In the genomic region with DNA sequence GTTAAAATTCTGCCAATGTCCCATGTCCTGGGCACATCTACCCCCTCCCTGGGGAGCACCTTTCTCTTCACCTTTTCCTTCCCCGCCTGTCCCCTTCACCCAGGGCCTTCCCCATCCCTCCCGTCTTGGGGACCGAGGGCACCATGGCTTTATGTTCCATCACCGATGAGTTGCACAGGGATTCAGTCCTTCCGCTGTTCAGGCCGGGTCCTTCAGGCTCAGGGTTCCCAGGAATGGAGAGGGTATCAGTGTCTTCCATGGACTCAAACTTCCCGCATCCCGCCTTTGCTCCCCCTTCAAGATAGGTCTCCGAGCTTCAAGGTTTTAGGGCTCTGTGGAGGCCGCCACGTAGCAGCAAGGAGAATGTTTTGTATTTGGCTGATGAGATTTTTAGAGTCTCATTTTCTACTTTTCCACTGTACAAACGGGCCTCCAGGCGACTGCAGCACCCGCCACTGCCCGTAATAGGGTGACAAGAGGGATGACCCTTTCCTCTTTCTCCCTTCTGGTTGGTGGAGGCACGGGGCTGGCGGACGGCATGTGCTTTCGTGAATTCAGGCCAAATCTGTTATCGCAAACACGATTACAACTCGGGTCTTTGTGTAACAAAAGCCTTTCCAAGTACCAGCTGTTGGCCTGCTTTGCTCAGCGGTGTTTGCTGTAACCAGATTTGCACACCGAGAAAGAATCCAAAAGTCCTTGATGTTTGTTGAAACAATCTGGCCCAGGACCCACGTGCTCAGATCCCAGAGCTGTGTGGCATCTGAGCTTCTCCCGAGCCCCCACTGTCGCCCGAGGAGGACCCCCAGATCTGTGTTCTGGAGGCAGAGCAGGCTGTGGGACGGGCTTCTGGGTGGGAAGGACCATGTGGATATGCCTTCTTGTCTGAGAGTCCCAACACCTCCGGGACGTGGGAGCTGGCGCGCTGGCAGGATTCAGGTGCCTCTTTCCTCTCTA, we compare ENCODE assay signal across 7 cellular contexts.
DNase-seq lines count a peak whose midpoint lies in the region; ATAC-seq, FAIRE-seq and TF ChIP-seq lines count a peak whose summit lies in the region.

No MANE protein-coding gene starts in this region.

- intact Hi-C loops in left ventricle myocardium superior (cut with micrococcal nuclease): no loop called here

- no peaks in the 10 kb centered on the region for H3K9me3 Mint-ChIP-seq in activated CD8-positive, alpha-beta T cell treated with anti-CD3 and anti-CD28 coated beads, Interleukin-2, amount 10 ng/mL, durations not matched to agents 7 days and 5 days (ENCODE audit: insufficient read depth)
- no peaks in the 10 kb centered on the region for H3K9me3 Mint-ChIP-seq in stimulated activated effector memory CD8-positive, alpha-beta T cell treated with anti-CD3 and anti-CD28 coated beads, Interleukin-12 subunit alpha, Interleukin-12 subunit beta, amount 100 ng/mL, for 72 hours

- peaks cover 44% of the 10 kb centered on the region for H3K36me3 Mint-ChIP-seq in activated CD8-positive, alpha-beta T cell treated with anti-CD3 and anti-CD28 coated beads, Interleukin-2, amount 10 ng/mL, durations not matched to agents 7 days and 5 days (ENCODE audit: low read depth)
- peaks cover 33% of the 10 kb centered on the region for H3K36me3 Mint-ChIP-seq in stimulated activated effector memory CD8-positive, alpha-beta T cell treated with anti-CD3 and anti-CD28 coated beads, Interleukin-12 subunit alpha, Interleukin-12 subunit beta, amount 100 ng/mL, for 72 hours

- TF ChIP-seq CTCF in D721Med (IDR thresholded peaks at IDR 0.05; ENCODE audit: insufficient read depth, missing control alignments): no peak

- peak overlapping the region; percentile 93 for H3K27ac Mint-ChIP-seq in activated CD8-positive, alpha-beta T cell treated with anti-CD3 and anti-CD28 coated beads, Interleukin-2, amount 10 ng/mL, durations not matched to agents 7 days and 5 days
- H3K27ac Mint-ChIP-seq in stimulated activated effector memory CD8-positive, alpha-beta T cell treated with anti-CD3 and anti-CD28 coated beads, Interleukin-12 subunit alpha, Interleukin-12 subunit beta, amount 100 ng/mL, for 72 hours: peak overlapping the region; percentile 85

- ATAC-seq in activated CD8-positive, alpha-beta T cell treated with anti-CD3 and anti-CD28 coated beads, Interleukin-2, amount 10 ng/mL, durations not matched to agents 7 days and 5 days: no peak
- ATAC-seq in left ventricle myocardium superior (peak; percentile 10), GM19397 (IDR thresholded peaks at IDR 0.05; ENCODE audit: unreplicated experiment) (no peak)
- ATAC-seq in stimulated activated effector memory CD8-positive, alpha-beta T cell treated with anti-CD3 and anti-CD28 coated beads, Interleukin-12 subunit alpha, Interleukin-12 subunit beta, amount 100 ng/mL, for 72 hours: no peak

- peak; percentile 75 for DNase-seq in NCI-H1092 (lab: John Stamatoyannopoulos, UW)
- DNase-seq in activated CD8-positive, alpha-beta T cell treated with anti-CD3 and anti-CD28 coated beads, Interleukin-2, amount 10 ng/mL, durations not matched to agents 7 days and 5 days: no peak
- DNase-seq in left ventricle myocardium superior: peak; percentile 69
- DNase-seq in stimulated activated effector memory CD8-positive, alpha-beta T cell treated with anti-CD3 and anti-CD28 coated beads, Interleukin-12 subunit alpha, Interleukin-12 subunit beta, amount 100 ng/mL, for 72 hours (ENCODE audit: low spot score in 2 of 2): no peak
- DNase-seq in D721Med (ENCODE audit: insufficient read length, low spot score): no peak
- no peak for DNase-seq in cerebellar nuclear complex (lab: John Stamatoyannopoulos, UW)

- peak overlapping the region; percentile 95 for H3K4me3 Mint-ChIP-seq in activated CD8-positive, alpha-beta T cell treated with anti-CD3 and anti-CD28 coated beads, Interleukin-2, amount 10 ng/mL, durations not matched to agents 7 days and 5 days
- peak overlapping the region; percentile 88 for H3K4me3 Mint-ChIP-seq in stimulated activated effector memory CD8-positive, alpha-beta T cell treated with anti-CD3 and anti-CD28 coated beads, Interleukin-12 subunit alpha, Interleukin-12 subunit beta, amount 100 ng/mL, for 72 hours

- CTCF ChIA-PET in activated CD8-positive, alpha-beta T cell treated with anti-CD3 and anti-CD28 coated beads, Interleukin-2, amount 10 ng/mL, durations not matched to agents 7 days and 5 days (lab: Charles Lee): interaction anchor here (0.8 to 5.0 kb wide), 13 partner anchors 10 to 109 kb away, joined by 3 to 59 read pairs (median 7); no protein-coding TSS in a partner anchor

- H3K27me3 Mint-ChIP-seq in activated CD8-positive, alpha-beta T cell treated with anti-CD3 and anti-CD28 coated beads, Interleukin-2, amount 10 ng/mL, durations not matched to agents 7 days and 5 days (ENCODE audit: low read depth): no peaks in the 10 kb centered on the region

- FAIRE-seq in D721Med (lab: Jason Lieb, UNC): no peak

- POLR2A ChIA-PET in activated CD8-positive, alpha-beta T cell treated with anti-CD3 and anti-CD28 coated beads, Interleukin-2, amount 10 ng/mL, durations not matched to agents 7 days and 5 days (lab: Charles Lee): interaction anchor here (0.7 to 3.1 kb wide), 15 partner anchors 10 to 85 kb away, joined by 3 to 54 read pairs (median 4); no protein-coding TSS in a partner anchor

- H3K4me1 Mint-ChIP-seq in activated CD8-positive, alpha-beta T cell treated with anti-CD3 and anti-CD28 coated beads, Interleukin-2, amount 10 ng/mL, durations not matched to agents 7 days and 5 days (ENCODE audit: low read depth): peaks cover 77% of the 10 kb centered on the region
- H3K4me1 Mint-ChIP-seq in stimulated activated effector memory CD8-positive, alpha-beta T cell treated with anti-CD3 and anti-CD28 coated beads, Interleukin-12 subunit alpha, Interleukin-12 subunit beta, amount 100 ng/mL, for 72 hours: peaks cover 79% of the 10 kb centered on the region

Comparison
In these comparisons a context has a peak if more than half of its experiments do, and no peak if none do; other contexts are left out.
1. DNase-seq: peak in NCI-H1092 (single experiment) and left ventricle myocardium superior (single experiment); none in activated CD8-positive, alpha-beta T cell treated with anti-CD3 and anti-CD28 coated beads, Interleukin-2, amount 10 ng/mL, durations not matched to agents 7 days and 5 days (single experiment), stimulated activated effector memory CD8-positive, alpha-beta T cell treated with anti-CD3 and anti-CD28 coated beads, Interleukin-12 subunit alpha, Interleukin-12 subunit beta, amount 100 ng/mL, for 72 hours (0 of 2), D721Med (single experiment) and cerebellar nuclear complex (0 of 2).